Comparison of ENCODE assay signal across 9 cellular contexts in the genomic region with DNA sequence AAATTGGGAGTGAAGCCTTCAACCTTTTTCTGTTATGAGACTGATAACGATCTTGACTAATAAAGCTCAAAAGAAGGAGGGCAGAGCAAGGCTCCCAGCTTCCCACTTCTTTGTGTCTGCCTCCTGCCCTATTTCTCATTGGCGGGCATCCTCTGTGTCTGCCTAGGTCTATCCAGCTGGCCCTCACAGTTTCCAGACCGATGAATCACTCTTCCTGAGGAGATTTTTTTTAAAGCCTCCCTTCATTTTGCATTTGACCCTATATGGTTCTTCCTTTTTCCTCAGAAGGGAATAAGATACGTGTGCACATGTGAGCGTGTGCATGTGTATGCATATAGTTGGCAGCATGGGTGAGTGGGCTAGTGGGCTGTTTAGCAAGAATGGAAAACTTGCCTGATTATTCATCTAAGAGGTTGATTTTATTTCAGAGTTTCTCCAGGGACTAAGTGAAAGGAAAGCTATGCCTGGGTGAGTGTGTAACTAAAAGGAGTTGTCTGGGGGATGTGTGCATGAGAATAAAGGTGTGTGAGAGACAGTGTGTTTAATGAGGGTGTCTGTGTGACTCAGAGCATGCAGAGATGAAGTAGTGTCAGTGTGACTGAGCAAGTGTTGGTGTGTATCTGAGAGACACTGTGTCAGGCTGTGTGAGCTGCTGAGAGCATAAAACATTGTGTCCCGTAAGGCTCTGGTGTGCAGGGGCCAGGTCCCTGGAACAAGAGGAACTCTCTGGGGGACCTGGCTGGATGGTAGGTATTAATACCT. TPM values are rescaled to one million over a fixed set of nuclear protein-coding genes. Genes with fewer than 3 reads are reported as not detected.
DNase-seq lines count a peak whose midpoint lies in the region; ATAC-seq and TF ChIP-seq lines count a peak whose summit lies in the region.
"Had no signal": no experiment of that assay in that cellular context is flagged by ENCODE, and none has a peak within 500 bp of the region (broad histone marks: within the 10 kb centered on the region; RNA-seq: fewer than 3 reads in every experiment).

No MANE protein-coding gene starts in this region.

- H3K9me3 ChIP-seq in HCT116 (ENCODE audit: control insufficient read depth in 1 of 2, insufficient read depth in 1 of 2, low read depth in 1 of 2, low read length in 2 of 2) = no peaks in the 10 kb centered on the region

- TF ChIP-seq CTCF in HCT116 (IDR thresholded peaks at IDR 0.05 in 2 of 3, conservative IDR thresholded peaks at IDR 0.05 in 1 of 3; ENCODE audit: borderline replicate concordance in 1 of 3, insufficient read depth in 1 of 3, low read depth in 2 of 3, low read length in 2 of 3) (no peak), WI38 (IDR thresholded peaks at IDR 0.05; ENCODE audit: low read depth, low read length) (no peak)

- RAD21 ChIA-PET in HCT116 (lab: Charles Lee; ENCODE audit: low non-redundant PET in 1 of 2, low total read pairs in 2 of 2, uncharacterized antibody in 2 of 2, unreplicated experiment in 2 of 2) = no interaction called here

- H3K27me3 ChIP-seq in HCT116 (ENCODE audit: insufficient read depth, low read length) = no peaks in the 10 kb centered on the region

- TF ChIP-seq RAD21 in HCT116 (IDR thresholded peaks at IDR 0.05; ENCODE audit: low read depth) = no peak

- intact Hi-C loops in HCT116 (cut with micrococcal nuclease) = no loop called here
- intact Hi-C loops in left cardiac atrium (cut with DNase I) = no loop called here

- no peaks in the 10 kb centered on the region for H3K36me3 ChIP-seq in HCT116 (ENCODE audit: control insufficient read depth in 1 of 2, insufficient read depth in 2 of 2, low read length in 2 of 2)

- ATAC-seq in HCT116 = no peak
- ATAC-seq in left cardiac atrium = peak; percentile 12 to 51
- ATAC-seq in GM21619 (IDR thresholded peaks at IDR 0.05; ENCODE audit: unreplicated experiment) = no peak
- no peak for ATAC-seq in GM18867 (IDR thresholded peaks at IDR 0.05; ENCODE audit: unreplicated experiment)
- ATAC-seq: left colon had no signal

- no peak overlapping the region for H3K27ac ChIP-seq in HCT116 (ENCODE audit: low read depth, low read length)

- no peak for DNase-seq in HCT116 (ENCODE audit: low read depth, low spot score)
- peak; percentile 83 for DNase-seq in left cardiac atrium
- peak; percentile 92 for DNase-seq in skeletal muscle cell (ENCODE audit: low read depth)
- DNase-seq in NCI-H524 (lab: John Stamatoyannopoulos, UW) = no peak
- no peak for DNase-seq in stimulated activated CD4-positive, alpha-beta T cell treated with anti-CD3 and anti-CD28 coated beads, Interleukin-4, amount 100 ng/mL, for 4 hours

- H4K20me1 ChIP-seq in HCT116 (ENCODE audit: insufficient read depth) = no peaks in the 10 kb centered on the region

- H3K9me2 ChIP-seq in HCT116 (ENCODE audit: insufficient read depth) = no peaks in the 10 kb centered on the region

- H3K4me3 ChIP-seq in HCT116 (replicated peaks in 1 of 2; ENCODE audit: low read depth in 1 of 2, low read length in 2 of 2) (no peak overlapping the region), WI38 (ENCODE audit: low read depth, low read length) (peak overlapping the region; percentile 10), skeletal muscle cell (ENCODE audit: low read depth, low read length) (no peak overlapping the region)

- H3K79me2 ChIP-seq in HCT116 (ENCODE audit: insufficient read depth, low read length) = peaks cover 6% of the 10 kb centered on the region

- CTCF ChIA-PET in HCT116 (lab: Charles Lee) = interaction anchor here (1.3 kb wide), 1 partner anchor 12 kb away, joined by 3 read pairs; a partner anchor contains a TSS

- H3K9ac ChIP-seq in HCT116 (ENCODE audit: low read length) = no peak overlapping the region

- no peak overlapping the region for H2AFZ ChIP-seq in HCT116 (ENCODE audit: low read depth, low read length, poor library complexity, severe bottlenecking)

- POLR2A ChIA-PET in HCT116 (lab: Charles Lee) = no interaction called here

- peaks cover 48 to 68% of the 10 kb centered on the region in 2 experiments for H3K4me1 ChIP-seq in HCT116 (ENCODE audit: control insufficient read depth in 1 of 2, insufficient read depth in 2 of 2, low read length in 2 of 2)

- no TSS peak for BruUV-seq in HCT116 (replicated peaks; lab: Mats Ljungman, UMichigan)

- peak overlapping the region; percentile 29 for H3K4me2 ChIP-seq in HCT116 (ENCODE audit: low read length)

- TF ChIP-seq POLR2A in HCT116 (IDR thresholded peaks at IDR 0.05; ENCODE audit: borderline replicate concordance, extremely low read depth, insufficient read depth, insufficient read length) = no peak

TF ChIP-seq in HCT116, 20 proteins besides CTCF, POLR2A, EP300 and RAD21:
- TF ChIP-seq CEBPB (IDR thresholded peaks at IDR 0.05; ENCODE audit: low read depth) (no peak), POLR2AphosphoS5 (IDR thresholded peaks at IDR 0.05; ENCODE audit: low read depth, low read length) (no peak), SIN3A (IDR thresholded peaks at IDR 0.05; ENCODE audit: low read depth) (no peak), SP1 (IDR thresholded peaks at IDR 0.05; ENCODE audit: low read depth) (no peak), FOSL1 (IDR thresholded peaks at IDR 0.05; ENCODE audit: low read depth) (no peak), SRF (IDR thresholded peaks at IDR 0.05; ENCODE audit: low read depth) (no peak), JUND (IDR thresholded peaks at IDR 0.05) (no peak), ELF1 (IDR thresholded peaks at IDR 0.05; ENCODE audit: borderline replicate concordance, low read depth) (no peak), ZNF274 (IDR thresholded peaks at IDR 0.05; ENCODE audit: low read depth, low read length) (no peak), ZFX (IDR thresholded peaks at IDR 0.05) (no peak)
- TF ChIP-seq, protein P1, sequence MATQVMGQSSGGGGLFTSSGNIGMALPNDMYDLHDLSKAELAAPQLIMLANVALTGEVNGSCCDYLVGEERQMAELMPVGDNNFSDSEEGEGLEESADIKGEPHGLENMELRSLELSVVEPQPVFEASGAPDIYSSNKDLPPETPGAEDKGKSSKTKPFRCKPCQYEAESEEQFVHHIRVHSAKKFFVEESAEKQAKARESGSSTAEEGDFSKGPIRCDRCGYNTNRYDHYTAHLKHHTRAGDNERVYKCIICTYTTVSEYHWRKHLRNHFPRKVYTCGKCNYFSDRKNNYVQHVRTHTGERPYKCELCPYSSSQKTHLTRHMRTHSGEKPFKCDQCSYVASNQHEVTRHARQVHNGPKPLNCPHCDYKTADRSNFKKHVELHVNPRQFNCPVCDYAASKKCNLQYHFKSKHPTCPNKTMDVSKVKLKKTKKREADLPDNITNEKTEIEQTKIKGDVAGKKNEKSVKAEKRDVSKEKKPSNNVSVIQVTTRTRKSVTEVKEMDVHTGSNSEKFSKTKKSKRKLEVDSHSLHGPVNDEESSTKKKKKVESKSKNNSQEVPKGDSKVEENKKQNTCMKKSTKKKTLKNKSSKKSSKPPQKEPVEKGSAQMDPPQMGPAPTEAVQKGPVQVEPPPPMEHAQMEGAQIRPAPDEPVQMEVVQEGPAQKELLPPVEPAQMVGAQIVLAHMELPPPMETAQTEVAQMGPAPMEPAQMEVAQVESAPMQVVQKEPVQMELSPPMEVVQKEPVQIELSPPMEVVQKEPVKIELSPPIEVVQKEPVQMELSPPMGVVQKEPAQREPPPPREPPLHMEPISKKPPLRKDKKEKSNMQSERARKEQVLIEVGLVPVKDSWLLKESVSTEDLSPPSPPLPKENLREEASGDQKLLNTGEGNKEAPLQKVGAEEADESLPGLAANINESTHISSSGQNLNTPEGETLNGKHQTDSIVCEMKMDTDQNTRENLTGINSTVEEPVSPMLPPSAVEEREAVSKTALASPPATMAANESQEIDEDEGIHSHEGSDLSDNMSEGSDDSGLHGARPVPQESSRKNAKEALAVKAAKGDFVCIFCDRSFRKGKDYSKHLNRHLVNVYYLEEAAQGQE (IDR thresholded peaks at IDR 0.05; ENCODE audit: low read depth) = no peak
- TF ChIP-seq, protein P2, sequence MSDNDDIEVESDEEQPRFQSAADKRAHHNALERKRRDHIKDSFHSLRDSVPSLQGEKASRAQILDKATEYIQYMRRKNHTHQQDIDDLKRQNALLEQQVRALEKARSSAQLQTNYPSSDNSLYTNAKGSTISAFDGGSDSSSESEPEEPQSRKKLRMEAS (IDR thresholded peaks at IDR 0.05) = no peak
- TF ChIP-seq, protein P3, sequence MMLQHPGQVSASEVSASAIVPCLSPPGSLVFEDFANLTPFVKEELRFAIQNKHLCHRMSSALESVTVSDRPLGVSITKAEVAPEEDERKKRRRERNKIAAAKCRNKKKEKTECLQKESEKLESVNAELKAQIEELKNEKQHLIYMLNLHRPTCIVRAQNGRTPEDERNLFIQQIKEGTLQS (IDR thresholded peaks at IDR 0.05) = no peak

RNA-seq across cellular contexts. Expression of a gene that starts 12.2 kb away (rescaled TPM):
- total RNA-seq in HCT116 (2021; ENCODE audit: unreplicated experiment) (36.2 TPM), left cardiac atrium (100 to 1,000 TPM; 108 to 159 TPM)
- 19.1 and 21.7 TPM in 2 replicates for polyA plus RNA-seq in HCT116 (2012)

RNA-seq across cellular contexts. Expression of a gene that starts 47.4 kb away (rescaled TPM):
- 147 TPM for total RNA-seq in HCT116 (2021; ENCODE audit: unreplicated experiment)
- polyA plus RNA-seq in HCT116 (2012) = 102 and 105 TPM in 2 replicates
- 100 to 1,000 TPM in 1 of 2 donors, 10 to 100 TPM in 1; 98.2 to 129 TPM for total RNA-seq in left cardiac atrium

RNA-seq across cellular contexts. Expression of a gene that starts 53.9 kb away (rescaled TPM):
- total RNA-seq in HCT116 (2021; ENCODE audit: unreplicated experiment) = 12.1 TPM
- polyA plus RNA-seq in HCT116 (2012) = 8.6 and 12.5 TPM in 2 replicates
- total RNA-seq in left cardiac atrium = 10 to 100 TPM; 13.4 to 18.8 TPM

RNA-seq across cellular contexts. Expression of a gene that starts 59.8 kb away (rescaled TPM):
- total RNA-seq in HCT116 (2021; ENCODE audit: unreplicated experiment) = 0.15 TPM
- polyA plus RNA-seq in HCT116 (2012) = 0.12 TPM in 1 of 2 replicates, not detected in the other
- total RNA-seq in left cardiac atrium = not detected

Comparison
In these comparisons a context has a peak if more than half of its experiments do, and no peak if none do; other contexts are left out.
1. ATAC-seq: peak in left cardiac atrium (2 of 2); none in HCT116 (single experiment), GM21619 (single experiment) and GM18867 (single experiment).
2. DNase-seq: peak in left cardiac atrium (single experiment) and skeletal muscle cell (single experiment); none in HCT116 (single experiment), NCI-H524 (0 of 2) and stimulated activated CD4-positive, alpha-beta T cell treated with anti-CD3 and anti-CD28 coated beads, Interleukin-4, amount 100 ng/mL, for 4 hours (0 of 2).